23 cellular contexts compared by ENCODE assay signal in the genomic region with DNA sequence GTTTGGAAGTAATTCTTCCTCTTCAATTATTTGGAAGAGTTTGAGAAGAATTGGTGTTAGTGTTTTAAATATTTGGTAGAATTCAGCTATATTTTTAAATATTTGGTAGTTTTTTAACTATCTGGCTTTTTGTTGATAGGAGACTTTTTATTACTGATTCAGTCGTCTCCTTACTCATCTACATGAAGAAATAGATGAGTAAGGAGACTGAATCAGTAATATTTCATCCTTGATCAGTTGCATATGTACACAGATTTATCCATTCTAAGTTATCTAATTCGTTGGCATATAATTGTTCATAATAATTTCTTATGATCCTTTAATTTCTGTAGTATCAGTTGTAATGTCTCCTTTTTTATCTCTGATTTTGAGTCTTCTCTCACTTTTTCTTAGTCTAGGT.
"Had no signal": no experiment of that assay in that cellular context is flagged by ENCODE, and none has a peak within 500 bp of the region (broad histone marks: within the 10 kb centered on the region; RNA-seq: fewer than 3 reads in every experiment).

No MANE protein-coding gene starts in this region.

- FAIRE-seq: colon, endometrium, frontal cortex, islet of Langerhans, keratinocyte had no signal

- H3K36me3 ChIP-seq: esophagus muscularis mucosa, gastroesophageal sphincter, heart right ventricle, left lung, lower lobe of right lung had no signal

- H3K27ac ChIP-seq: coronary artery, dorsolateral prefrontal cortex, esophagus muscularis mucosa, foreskin keratinocyte, gastroesophageal sphincter, heart right ventricle, left lung, lower lobe of right lung had no signal

- H3K27me3 ChIP-seq: dorsolateral prefrontal cortex, esophagus muscularis mucosa, foreskin keratinocyte, gastroesophageal sphincter, heart right ventricle, left lung had no signal

- H3K4me3 ChIP-seq: coronary artery, dorsolateral prefrontal cortex, esophagus muscularis mucosa, gastroesophageal sphincter, heart right ventricle, left lung, lower lobe of right lung had no signal

- H3K4me1 ChIP-seq: esophagus muscularis mucosa, foreskin keratinocyte, gastroesophageal sphincter, heart right ventricle, left lung, lower lobe of right lung had no signal

- DNase-seq: dermis blood vessel endothelial cell; dorsolateral prefrontal cortex; effector CD8-positive, alpha-beta T cell; effector memory CD8-positive, alpha-beta T cell; endodermal cell; foreskin keratinocyte; heart right ventricle; hippocampal formation; left cardiac atrium; left lung; left ventricle myocardium superior; lower lobe of right lung; mesenchymal stem cell; midbrain; naive thymus-derived CD4-positive, alpha-beta T cell had no signal
